In genomic region chr11:13278620-13279486, GRCh38 we compare ENCODE assay signal across 8 cellular contexts. TPM values are rescaled to one million over a fixed set of nuclear protein-coding genes. Genes with fewer than 3 reads are reported as not detected.
DNase-seq lines count a peak whose midpoint lies in the region; ATAC-seq and TF ChIP-seq lines count a peak whose summit lies in the region.

No MANE protein-coding gene starts in this region.

- CTCF ChIA-PET in activated CD4-positive, alpha-beta T cell treated with anti-CD3 and anti-CD28 coated beads, Interleukin-2, amount 10 ng/mL, durations not matched to agents 7 days and 5 days (lab: Charles Lee), result interaction anchor here (0.6 to 1.7 kb wide), 8 partner anchors 8 to 262 kb away, joined by 3 to 5 read pairs (median 3); no protein-coding TSS in a partner anchor
- CTCF ChIA-PET in Panc1 (lab: Charles Lee), result interaction anchor here (0.7 kb wide), 2 partner anchors 47 to 371 kb away, joined by 3 read pairs; no protein-coding TSS in a partner anchor

- H3K27me3 Mint-ChIP-seq in activated CD4-positive, alpha-beta T cell treated with anti-CD3 and anti-CD28 coated beads, Interleukin-2, amount 10 ng/mL, durations not matched to agents 7 days and 5 days, result peaks cover 33% of the 10 kb centered on the region

- H3K4me3 Mint-ChIP-seq in activated CD4-positive, alpha-beta T cell treated with anti-CD3 and anti-CD28 coated beads, Interleukin-2, amount 10 ng/mL, durations not matched to agents 7 days and 5 days, result peak overlapping the region; percentile 83

- peak overlapping the region; percentile 96 for H3K4me2 ChIP-seq in neuronal stem cell (ENCODE audit: insufficient read depth, low read length, poor library complexity, severe bottlenecking)

- no peak overlapping the region for H2BK12ac ChIP-seq in neuronal stem cell (ENCODE audit: low read length)

- H3K4ac ChIP-seq in neuronal stem cell (ENCODE audit: low read length), result no peak overlapping the region

- no peak for TF ChIP-seq CTCF in Panc1 (IDR thresholded peaks at IDR 0.05)

- H4K91ac ChIP-seq in neuronal stem cell (ENCODE audit: low read depth, low read length, poor library complexity), result no peak overlapping the region

- no peak for ATAC-seq in Panc1
- ATAC-seq in GM21723 (IDR thresholded peaks at IDR 0.05; ENCODE audit: unreplicated experiment), result no peak

- H3K14ac ChIP-seq in neuronal stem cell (ENCODE audit: low read length), result no peak overlapping the region

- H2BK120ac ChIP-seq in neuronal stem cell (ENCODE audit: low read depth, low read length), result no peak overlapping the region

- POLR2A ChIA-PET in activated CD4-positive, alpha-beta T cell treated with anti-CD3 and anti-CD28 coated beads, Interleukin-2, amount 10 ng/mL, durations not matched to agents 7 days and 5 days (lab: Charles Lee), result interaction anchor here (0.8 kb wide), 1 partner anchor 662 kb away, joined by 3 read pairs; no protein-coding TSS in a partner anchor
- POLR2A ChIA-PET in Panc1 (lab: Charles Lee), result no interaction called here

- no peak overlapping the region for H4K8ac ChIP-seq in neuronal stem cell (ENCODE audit: low read depth, low read length)

- peaks cover 7% of the 10 kb centered on the region for H3K36me3 Mint-ChIP-seq in activated CD4-positive, alpha-beta T cell treated with anti-CD3 and anti-CD28 coated beads, Interleukin-2, amount 10 ng/mL, durations not matched to agents 7 days and 5 days (ENCODE audit: low read depth)

- 7% methylated on average over 53 to 61 of the region's 61 CpGs for WGBS in esophagus, 2 donors
- no CpG with 5 or more reads among the region's 61 CpGs for WGBS in neuronal stem cell (ENCODE audit: extremely low coverage in 2 of 2, insufficient read length in 2 of 2, insufficient replicate concordance in 1 of 2), 2 donors

- H3K4me3 ChIP-seq in Panc1 (ENCODE audit: low read depth in 2 of 2, low read length in 2 of 2), result peak overlapping the region; percentile 78 to 94
- H3K4me3 ChIP-seq in esophagus (ENCODE audit: low read depth in 1 of 2, low read length in 2 of 2), result peak overlapping the region; percentile 77 to 98
- H3K4me3 ChIP-seq in neuronal stem cell (ENCODE audit: low read length in 2 of 2), result peak overlapping the region; percentile 49 to 86

- H3K9me3 ChIP-seq in Panc1 (ENCODE audit: control insufficient read depth, insufficient read depth, low read depth, low read length) (no peaks in the 10 kb centered on the region), esophagus (ENCODE audit: control insufficient read depth in 2 of 2, insufficient read depth in 1 of 2, low read depth in 1 of 2, low read length in 1 of 2) (no peaks in the 10 kb centered on the region), neuronal stem cell (replicated peaks in 1 of 2; ENCODE audit: control insufficient read depth in 2 of 2, insufficient read depth in 1 of 2, low read depth in 1 of 2, low read length in 2 of 2) (no peaks in the 10 kb centered on the region)

- H2BK5ac ChIP-seq in neuronal stem cell (ENCODE audit: low read length), result no peak overlapping the region

- peak overlapping the region; percentile 61 for H3K27ac Mint-ChIP-seq in activated CD4-positive, alpha-beta T cell treated with anti-CD3 and anti-CD28 coated beads, Interleukin-2, amount 10 ng/mL, durations not matched to agents 7 days and 5 days

- peaks cover 5% of the 10 kb centered on the region for H3K4me1 ChIP-seq in Panc1 (ENCODE audit: control insufficient read depth, insufficient read depth, low read length)
- peaks cover 4 to 8% of the 10 kb centered on the region in 2 donors for H3K4me1 ChIP-seq in esophagus (ENCODE audit: control insufficient read depth in 2 of 2, insufficient read depth in 2 of 2, low read length in 1 of 2)
- peaks cover 5 to 12% of the 10 kb centered on the region in 2 donors for H3K4me1 ChIP-seq in neuronal stem cell (ENCODE audit: control insufficient read depth in 2 of 2, insufficient read depth in 1 of 2, low read depth in 1 of 2, low read length in 2 of 2)

- peaks cover 57% of the 10 kb centered on the region for H3K4me1 Mint-ChIP-seq in activated CD4-positive, alpha-beta T cell treated with anti-CD3 and anti-CD28 coated beads, Interleukin-2, amount 10 ng/mL, durations not matched to agents 7 days and 5 days

- H3K27me3 ChIP-seq in Panc1 (ENCODE audit: control insufficient read depth, insufficient read depth, low read length), result peaks cover 40% of the 10 kb centered on the region
- H3K27me3 ChIP-seq in esophagus (ENCODE audit: control insufficient read depth in 1 of 2, insufficient read depth in 2 of 2, low read length in 2 of 2), result no peaks in the 10 kb centered on the region
- peaks cover 12 to 60% (median 49%) of the 10 kb centered on the region in 3 experiments for H3K27me3 ChIP-seq in neuronal stem cell (ENCODE audit: control insufficient read depth in 3 of 3, insufficient read depth in 3 of 3, low read depth in 1 of 3, low read length in 3 of 3)

- intact Hi-C loops in Panc1 (cut with micrococcal nuclease; ENCODE audit: unreplicated experiment), result no loop called here

- H3K9ac ChIP-seq in neuronal stem cell (ENCODE audit: low read depth, low read length, poor library complexity), result peak overlapping the region; percentile 37

- in situ Hi-C loops in Panc1 (cut with HindIII; ENCODE audit: low pct_unique_long_range_greater_than_20kb, low sequenced_read_pairs), result no loop called here

- no peaks in the 10 kb centered on the region; the same call in 1 of the 2 replicates for H3K36me3 ChIP-seq in Panc1 (ENCODE audit: control insufficient read depth, insufficient read depth, low read length)
- peaks cover 0 to 6% of the 10 kb centered on the region in 2 donors for H3K36me3 ChIP-seq in esophagus (ENCODE audit: control insufficient read depth in 2 of 2, insufficient read depth in 2 of 2, low read length in 1 of 2)
- no peaks in the 10 kb centered on the region for H3K36me3 ChIP-seq in neuronal stem cell (replicated peaks in 1 of 2; ENCODE audit: control insufficient read depth in 2 of 2, insufficient read depth in 2 of 2, low read length in 2 of 2)

- DNase-seq in activated CD4-positive, alpha-beta T cell treated with anti-CD3 and anti-CD28 coated beads, Interleukin-2, amount 10 ng/mL, durations not matched to agents 7 days and 5 days, result no peak
- DNase-seq in activated CD4-positive, alpha-beta T cell treated with anti-CD3 and anti-CD28 coated beads, Interleukin-2, amount 50 U/mL, for 48 hours, result no peak
- no peak for DNase-seq in Panc1 (ENCODE audit: low read depth, low spot score)
- no peak for DNase-seq in neuronal stem cell (ENCODE audit: low spot score)
- no peak for DNase-seq in NCI-H510A (lab: John Stamatoyannopoulos, UW)
- DNase-seq in NCI-H446 treated with DMSO at 0.1 percent for 48 hours (lab: John Stamatoyannopoulos, UW), result no peak

- H3K9me3 Mint-ChIP-seq in activated CD4-positive, alpha-beta T cell treated with anti-CD3 and anti-CD28 coated beads, Interleukin-2, amount 10 ng/mL, durations not matched to agents 7 days and 5 days, result no peaks in the 10 kb centered on the region

- H2AFZ ChIP-seq in neuronal stem cell (ENCODE audit: low read length), result peak overlapping the region; percentile 88

- no peaks in the 10 kb centered on the region for H3K79me1 ChIP-seq in neuronal stem cell (ENCODE audit: low read depth, low read length)

- no peak overlapping the region for H3K18ac ChIP-seq in neuronal stem cell (ENCODE audit: low read length)

- H2BK15ac ChIP-seq in neuronal stem cell (ENCODE audit: low read length), result no peak overlapping the region

- BruUV-seq in Panc1 (replicated peaks; lab: Mats Ljungman, UMichigan), result no TSS peak

- no peak overlapping the region for H3K27ac ChIP-seq in Panc1 (ENCODE audit: low read length)
- H3K27ac ChIP-seq in esophagus (ENCODE audit: low read depth in 2 of 2, low read length in 1 of 2), result no peak overlapping the region
- no peak overlapping the region for H3K27ac ChIP-seq in neuronal stem cell (replicated peaks; ENCODE audit: low read length)

- H3K23ac ChIP-seq in neuronal stem cell (ENCODE audit: low read depth, low read length, poor library complexity), result no peak overlapping the region

- no peak overlapping the region for H2AK5ac ChIP-seq in neuronal stem cell (ENCODE audit: low read depth, low read length)

RNA-seq across cellular contexts. Expression of gene BMAL1, which starts 1.3 kb away (rescaled TPM):
- total RNA-seq in activated CD4-positive, alpha-beta T cell treated with anti-CD3 and anti-CD28 coated beads, Interleukin-2, amount 10 ng/mL, durations not matched to agents 7 days and 5 days, result 10 to 100 TPM; 32.0 to 36.9 TPM
- total RNA-seq in Panc1 (2021; ENCODE audit: unreplicated experiment), result 9.3 TPM
- 3.7 TPM for polyA plus RNA-seq in Panc1 (2012; ENCODE audit: insufficient read length)
- 1 to 10 TPM; 9.1 to 9.2 TPM for polyA plus RNA-seq in esophagus
- polyA plus RNA-seq in neuronal stem cell (2013, experiment 1 of 2), result 2.2 TPM
- 2.7 TPM for polyA plus RNA-seq in neuronal stem cell (2013, experiment 2 of 2)
